ENCODE assay signal across 14 cellular contexts in genomic region chr12:66496595-66496994, GRCh38.
DNase-seq lines count a peak whose midpoint lies in the region; ATAC-seq and TF ChIP-seq lines count a peak whose summit lies in the region.
"Had no signal": no experiment of that assay in that cellular context is flagged by ENCODE, and none has a peak within 500 bp of the region (broad histone marks: within the 10 kb centered on the region; RNA-seq: fewer than 3 reads in every experiment).

No MANE protein-coding gene starts in this region.

- no peak overlapping the region for H3K4me3 Mint-ChIP-seq in endodermal cell
- H3K4me3 Mint-ChIP-seq: CD14-positive monocyte; CD8-positive, alpha-beta T cell had no signal

- H3K36me3 Mint-ChIP-seq in endodermal cell (ENCODE audit: low read depth): no peaks in the 10 kb centered on the region
- H3K36me3 Mint-ChIP-seq: CD14-positive monocyte; CD8-positive, alpha-beta T cell had no signal

- no peak for TF ChIP-seq CTCF in endodermal cell (conservative IDR thresholded peaks at IDR 0.05)

- H3K4me1 ChIP-seq in HUES6 (ENCODE audit: control insufficient read depth, insufficient read depth, low read length) (peaks cover 76% of the 10 kb centered on the region), endodermal cell (ENCODE audit: control insufficient read depth, insufficient read depth, low read length) (peaks cover 15% of the 10 kb centered on the region), iPS-15b (ENCODE audit: control insufficient read depth, insufficient read depth, low read length) (peaks cover 45% of the 10 kb centered on the region)

- H3K9me3 Mint-ChIP-seq in endodermal cell: no peaks in the 10 kb centered on the region
- H3K9me3 Mint-ChIP-seq: CD8-positive, alpha-beta T cell had no signal

- no peak overlapping the region for H3K27ac Mint-ChIP-seq in endodermal cell
- H3K27ac Mint-ChIP-seq: CD8-positive, alpha-beta T cell had no signal

- H3K9me3 ChIP-seq in HUES6 (ENCODE audit: control insufficient read depth, insufficient read depth, low read depth, low read length) (no peaks in the 10 kb centered on the region), endodermal cell (ENCODE audit: control insufficient read depth, low read length) (no peaks in the 10 kb centered on the region), iPS-15b (ENCODE audit: control insufficient read depth, insufficient read depth, low read length) (no peaks in the 10 kb centered on the region)

- H3K27me3 Mint-ChIP-seq in endodermal cell (ENCODE audit: insufficient read depth): no peaks in the 10 kb centered on the region

- no peaks in the 10 kb centered on the region for H3K36me3 ChIP-seq in HUES6 (ENCODE audit: control insufficient read depth, insufficient read depth, low read length)
- H3K36me3 ChIP-seq in endodermal cell (ENCODE audit: control insufficient read depth, insufficient read depth, low read length): no peaks in the 10 kb centered on the region
- H3K36me3 ChIP-seq in iPS-15b (ENCODE audit: control insufficient read depth, insufficient read depth, low read length): no peaks in the 10 kb centered on the region

- H3K9ac ChIP-seq in HUES6 (ENCODE audit: low read length) (peak overlapping the region; percentile 94), endodermal cell (ENCODE audit: extremely low read depth, low read length, poor library complexity, severe bottlenecking) (no peak overlapping the region), iPS-15b (ENCODE audit: low read depth, low read length) (no peak overlapping the region)

- peaks cover 52% of the 10 kb centered on the region for H3K4me1 Mint-ChIP-seq in endodermal cell
- H3K4me1 Mint-ChIP-seq: CD14-positive monocyte had no signal

- no peak for ATAC-seq in HG03097 (IDR thresholded peaks at IDR 0.05; ENCODE audit: low FRiP score, unreplicated experiment)
- ATAC-seq in HG03520 (IDR thresholded peaks at IDR 0.05; ENCODE audit: unreplicated experiment): no peak
- ATAC-seq: CD8-positive, alpha-beta T cell; HCT116 had no signal

- H3K27ac ChIP-seq in HUES6 (ENCODE audit: low read depth, low read length) (peak overlapping the region; percentile 91), endodermal cell (ENCODE audit: low read depth, low read length) (no peak overlapping the region)

- H3K27me3 ChIP-seq in HUES6 (ENCODE audit: control insufficient read depth, insufficient read depth, low read length) (no peaks in the 10 kb centered on the region), endodermal cell (ENCODE audit: control insufficient read depth, insufficient read depth, low read length, poor library complexity, severe bottlenecking) (no peaks in the 10 kb centered on the region), iPS-15b (ENCODE audit: control insufficient read depth, insufficient read depth, low read length) (no peaks in the 10 kb centered on the region)

- WGBS in endodermal cell (ENCODE audit: insufficient coverage in 1 of 2, insufficient read length in 1 of 2), 2 experiments: 15 to 40% methylated on average over 1 of the region's 1 CpG

- H3K4me3 ChIP-seq in HUES6 (ENCODE audit: low read depth, low read length) (no peak overlapping the region), endodermal cell (ENCODE audit: low read length) (no peak overlapping the region), iPS-15b (ENCODE audit: low read depth, low read length) (peak overlapping the region; percentile 6)

- peak; percentile 58 for DNase-seq in endodermal cell
- DNase-seq in activated CD4-positive, alpha-beta T cell treated with anti-CD3 and anti-CD28 coated beads for 1 hour: no peak
- DNase-seq in NCI-H748 treated with DMSO at 0.1 percent for 48 hours (lab: John Stamatoyannopoulos, UW): no peak
- DNase-seq: CD8-positive, alpha-beta T cell; COR-L47; DMS153; EL; GOT3 had no signal
